10 cellular contexts compared by ENCODE assay signal in the genomic region with DNA sequence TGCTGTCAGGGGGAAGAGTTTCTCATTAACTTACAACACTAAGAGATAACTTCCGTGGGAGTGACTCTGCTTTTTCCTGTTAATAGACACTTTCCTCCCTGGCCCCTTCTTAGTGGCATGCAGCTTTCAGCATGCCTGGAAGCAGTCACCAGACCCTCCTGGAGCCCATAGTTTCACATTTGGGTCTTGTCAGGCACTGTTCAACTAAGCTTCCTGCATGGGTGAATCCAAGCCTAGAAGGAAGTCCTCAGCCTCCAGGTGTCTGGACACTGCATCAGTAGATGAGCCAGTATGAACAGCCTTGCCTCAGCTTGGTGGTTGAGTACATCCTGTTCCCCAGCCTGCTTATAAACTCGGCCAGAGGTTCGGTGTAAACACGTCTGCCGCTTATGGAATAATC.
DNase-seq lines count a peak whose midpoint lies in the region; ATAC-seq and TF ChIP-seq lines count a peak whose summit lies in the region.
"Had no signal": no experiment of that assay in that cellular context is flagged by ENCODE, and none has a peak within 500 bp of the region (broad histone marks: within the 10 kb centered on the region; RNA-seq: fewer than 3 reads in every experiment).

No MANE protein-coding gene starts in this region.

- H3K4me3 ChIP-seq in heart right ventricle (no peak overlapping the region), upper lobe of right lung (no peak overlapping the region)
- H3K4me3 ChIP-seq: BLaER1 had no signal

- POLR2A ChIA-PET in activated CD8-positive, alpha-beta T cell treated with anti-CD3 and anti-CD28 coated beads, Interleukin-2, amount 10 ng/mL, durations not matched to agents 7 days and 5 days (lab: Charles Lee): interaction anchor here (0.7 to 1.1 kb wide), 3 partner anchors 14 to 79 kb away, joined by 3 read pairs; no protein-coding TSS in a partner anchor

- peaks cover 13 to 84% (median 72%) of the 10 kb centered on the region in 9 donors for H3K4me1 ChIP-seq in heart right ventricle
- H3K4me1 ChIP-seq in upper lobe of right lung: peaks cover 21% of the 10 kb centered on the region

- H3K27me3 ChIP-seq in heart right ventricle (no peaks in the 10 kb centered on the region), upper lobe of right lung (no peaks in the 10 kb centered on the region)
- H3K27me3 ChIP-seq: BLaER1 had no signal

- no peak overlapping the region for H3K4me3 Mint-ChIP-seq in activated CD8-positive, alpha-beta T cell treated with anti-CD3 and anti-CD28 coated beads, Interleukin-2, amount 10 ng/mL, durations not matched to agents 7 days and 5 days

- H3K27me3 Mint-ChIP-seq in activated CD8-positive, alpha-beta T cell treated with anti-CD3 and anti-CD28 coated beads, Interleukin-2, amount 10 ng/mL, durations not matched to agents 7 days and 5 days (ENCODE audit: low read depth): no peaks in the 10 kb centered on the region

- H3K36me3 ChIP-seq in heart right ventricle (peaks cover 0 to 90% (median 15%) of the 10 kb centered on the region in 9 donors), upper lobe of right lung (peaks cover 56% of the 10 kb centered on the region)

- H3K27ac Mint-ChIP-seq in activated CD8-positive, alpha-beta T cell treated with anti-CD3 and anti-CD28 coated beads, Interleukin-2, amount 10 ng/mL, durations not matched to agents 7 days and 5 days: peak overlapping the region; percentile 79

- H3K9me3 ChIP-seq in heart right ventricle: no peaks in the 10 kb centered on the region
- H3K9me3 ChIP-seq in upper lobe of right lung: no peaks in the 10 kb centered on the region
- H3K9me3 ChIP-seq: BLaER1 had no signal

- H3K27ac ChIP-seq in heart right ventricle: peak overlapping the region in 3 of 10 donors; percentile 12 to 59 (median 39)
- H3K27ac ChIP-seq in upper lobe of right lung: peak overlapping the region; percentile 20
- H3K27ac ChIP-seq: BLaER1 had no signal

- CTCF ChIA-PET in activated CD8-positive, alpha-beta T cell treated with anti-CD3 and anti-CD28 coated beads, Interleukin-2, amount 10 ng/mL, durations not matched to agents 7 days and 5 days (lab: Charles Lee): interaction anchor here (1.1 to 1.3 kb wide), 3 partner anchors 9 to 55 kb away, joined by 3 to 9 read pairs (median 6); no protein-coding TSS in a partner anchor

- peaks cover 53% of the 10 kb centered on the region for H3K4me1 Mint-ChIP-seq in activated CD8-positive, alpha-beta T cell treated with anti-CD3 and anti-CD28 coated beads, Interleukin-2, amount 10 ng/mL, durations not matched to agents 7 days and 5 days (ENCODE audit: low read depth)

- H3K9me3 Mint-ChIP-seq in activated CD8-positive, alpha-beta T cell treated with anti-CD3 and anti-CD28 coated beads, Interleukin-2, amount 10 ng/mL, durations not matched to agents 7 days and 5 days (ENCODE audit: insufficient read depth): no peaks in the 10 kb centered on the region

- WGBS in heart right ventricle, 2 donors: 33 to 53% methylated on average over 5 of the region's 5 CpGs

- ATAC-seq in heart right ventricle (peak in 6 of 8 donors; percentile 5 to 61 (median 38)), Right ventricle myocardium superior (ENCODE audit: poor library complexity) (no peak), upper lobe of right lung (peak; percentile 75)
- ATAC-seq in activated CD8-positive, alpha-beta T cell treated with anti-CD3 and anti-CD28 coated beads, Interleukin-2, amount 10 ng/mL, durations not matched to agents 7 days and 5 days: peak; percentile 85

- peaks cover 71% of the 10 kb centered on the region for H3K36me3 Mint-ChIP-seq in activated CD8-positive, alpha-beta T cell treated with anti-CD3 and anti-CD28 coated beads, Interleukin-2, amount 10 ng/mL, durations not matched to agents 7 days and 5 days (ENCODE audit: low read depth)

- TF ChIP-seq CTCF in heart right ventricle (IDR thresholded peaks at IDR 0.05) (no peak), upper lobe of right lung (IDR thresholded peaks at IDR 0.05) (no peak)

- DNase-seq in heart right ventricle: no peak
- DNase-seq in Right ventricle myocardium superior: no peak
- peak; percentile 51 for DNase-seq in activated CD8-positive, alpha-beta T cell treated with anti-CD3 and anti-CD28 coated beads, Interleukin-2, amount 10 ng/mL, durations not matched to agents 7 days and 5 days
- peak; percentile 56 for DNase-seq in left kidney (ENCODE audit: low read depth, low spot score)
- DNase-seq in upper lobe of right lung: no peak
- DNase-seq in anterior cingulate cortex (lab: John Stamatoyannopoulos, UW): no peak
- no peak for DNase-seq in cortex of kidney (lab: John Stamatoyannopoulos, UW)
- no peak for DNase-seq in posterior vena cava (ENCODE audit: low spot score)
- DNase-seq: NCI-H2107 had no signal

- intact Hi-C loops in heart right ventricle (cut with DNase I) (loop anchor here in 4 of 10 donors (10.0 kb wide), 1 partner anchor 64 kb away; the partner anchor contains the start of gene PPP6R3 (in 4 of the 4)), Right ventricle myocardium superior (cut with DNase I) (no loop called here), upper lobe of right lung (cut with DNase I) (no loop called here), posterior vena cava (cut with DNase I) (no loop called here)

Comparison
In these comparisons a context has a peak if more than half of its experiments do, and no peak if none do; other contexts are left out.
1. DNase-seq: peak in activated CD8-positive, alpha-beta T cell treated with anti-CD3 and anti-CD28 coated beads, Interleukin-2, amount 10 ng/mL, durations not matched to agents 7 days and 5 days (single experiment) and left kidney (single experiment); none in heart right ventricle (0 of 2), Right ventricle myocardium superior (single experiment), upper lobe of right lung (single experiment), anterior cingulate cortex (0 of 58), cortex of kidney (single experiment) and posterior vena cava (single experiment).